In the genomic region with DNA sequence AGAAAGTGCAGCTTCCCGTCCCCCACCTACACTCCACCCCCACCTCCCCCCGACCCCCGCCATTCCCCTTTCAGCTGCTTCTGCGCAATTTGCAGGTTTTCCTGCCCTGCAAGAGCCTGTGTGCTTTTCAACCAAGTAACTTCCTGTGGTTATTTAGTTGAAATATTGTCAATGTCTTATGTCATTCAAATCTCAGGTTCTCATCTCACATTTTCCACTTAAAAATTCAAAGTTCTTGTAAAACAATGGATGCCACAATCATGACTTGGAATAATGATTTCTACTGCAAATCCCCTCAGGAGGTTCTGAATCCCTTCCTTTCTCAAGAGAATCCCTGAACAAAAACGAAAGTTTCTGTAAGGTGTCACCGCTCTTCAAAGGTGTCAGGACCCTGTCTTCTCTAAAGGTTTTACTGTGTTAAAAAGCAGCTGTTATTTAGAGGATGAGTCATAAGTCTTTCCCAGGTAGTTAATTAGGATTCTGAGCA, we compare ENCODE assay signal across 8 cellular contexts.
DNase-seq lines count a peak whose midpoint lies in the region; ATAC-seq and TF ChIP-seq lines count a peak whose summit lies in the region.

No MANE protein-coding gene starts in this region.

- TF ChIP-seq CTCF in C4-2B (conservative IDR thresholded peaks at IDR 0.05): no peak
- no peak for TF ChIP-seq CTCF in LNCaP clone FGC (IDR thresholded peaks at IDR 0.05; ENCODE audit: control insufficient read depth, extremely low read depth, insufficient read depth)

- DNase-seq in LNCaP clone FGC (ENCODE audit: low read depth): no peak
- peak; percentile 28 to 30 for DNase-seq in activated T-cell treated with anti-CD3 and anti-CD28 coated beads, Interleukin-2, amount 50 U/mL, for 48 hours
- DNase-seq in islet precursor cell: peak; percentile 82
- peak; percentile 13 to 78 (median 59) for DNase-seq in stimulated activated naive CD4-positive, alpha-beta T cell (lab: John Stamatoyannopoulos, UW)
- no peak for DNase-seq in NCI-H1092 treated with DMSO at 0.1 percent for 48 hours (lab: John Stamatoyannopoulos, UW)
- no peak for DNase-seq in NCI-H128 (lab: John Stamatoyannopoulos, UW; ENCODE audit: unreplicated experiment)

- no peak for ATAC-seq in HG02678 (IDR thresholded peaks at IDR 0.05; ENCODE audit: unreplicated experiment)

- peak overlapping the region; percentile 93 for H3K27ac ChIP-seq in C4-2B

- H3K4me3 ChIP-seq in LNCaP clone FGC (ENCODE audit: low read depth, low read length): peak overlapping the region; percentile 94

Comparison
In these comparisons a context has a peak if more than half of its experiments do, and no peak if none do; other contexts are left out.
1. DNase-seq: peak in activated T-cell treated with anti-CD3 and anti-CD28 coated beads, Interleukin-2, amount 50 U/mL, for 48 hours (2 of 2), islet precursor cell (single experiment) and stimulated activated naive CD4-positive, alpha-beta T cell (6 of 6); none in LNCaP clone FGC (single experiment), NCI-H1092 treated with DMSO at 0.1 percent for 48 hours (single experiment) and NCI-H128 (single experiment).